1 cellular context compared by ENCODE assay signal in the genomic region with DNA sequence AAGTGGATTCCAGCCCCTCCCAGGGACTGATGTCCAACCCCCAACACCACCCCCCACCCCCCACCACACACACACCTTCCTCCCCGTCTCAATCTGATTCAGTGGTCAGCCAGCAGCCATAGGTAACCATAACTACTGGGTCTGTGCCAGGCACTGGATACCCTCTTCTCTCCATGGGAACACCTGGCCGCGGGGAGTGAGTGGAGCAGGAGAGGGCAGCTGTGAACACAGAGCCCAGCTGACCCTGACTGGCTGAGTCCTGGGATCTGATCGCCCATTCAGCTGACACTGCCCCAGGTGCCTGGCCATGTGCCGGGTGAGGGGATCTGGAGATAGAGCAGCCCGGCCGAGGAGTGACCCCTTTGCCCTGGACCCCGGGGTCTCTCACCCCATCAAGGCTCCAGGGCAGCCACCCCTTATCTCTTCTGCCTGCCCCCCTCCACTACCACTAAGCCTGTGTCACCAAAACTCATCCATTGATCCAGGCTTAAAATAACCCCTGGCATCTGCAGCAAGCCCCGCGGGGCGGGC.
TF ChIP-seq lines count a peak whose summit lies in the region.

No MANE protein-coding gene starts in this region.

TF ChIP-seq in H1, 55 proteins besides CTCF, POLR2A, EP300 and RAD21:
- TF ChIP-seq PHF8 (conservative IDR thresholded peaks at IDR 0.05; ENCODE audit: low read depth, low read length) (no peak), YY1 (IDR thresholded peaks at IDR 0.05; ENCODE audit: low read depth, low read length) (no peak), CHD1 (IDR thresholded peaks at IDR 0.05; ENCODE audit: low read depth, low read length) (no peak), BRCA1 (IDR thresholded peaks at IDR 0.05; ENCODE audit: low read depth, low read length) (no peak)
- TF ChIP-seq, protein P1, sequence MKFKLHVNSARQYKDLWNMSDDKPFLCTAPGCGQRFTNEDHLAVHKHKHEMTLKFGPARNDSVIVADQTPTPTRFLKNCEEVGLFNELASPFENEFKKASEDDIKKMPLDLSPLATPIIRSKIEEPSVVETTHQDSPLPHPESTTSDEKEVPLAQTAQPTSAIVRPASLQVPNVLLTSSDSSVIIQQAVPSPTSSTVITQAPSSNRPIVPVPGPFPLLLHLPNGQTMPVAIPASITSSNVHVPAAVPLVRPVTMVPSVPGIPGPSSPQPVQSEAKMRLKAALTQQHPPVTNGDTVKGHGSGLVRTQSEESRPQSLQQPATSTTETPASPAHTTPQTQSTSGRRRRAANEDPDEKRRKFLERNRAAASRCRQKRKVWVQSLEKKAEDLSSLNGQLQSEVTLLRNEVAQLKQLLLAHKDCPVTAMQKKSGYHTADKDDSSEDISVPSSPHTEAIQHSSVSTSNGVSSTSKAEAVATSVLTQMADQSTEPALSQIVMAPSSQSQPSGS (IDR thresholded peaks at IDR 0.05; ENCODE audit: low read length), result no peak
